In the genomic region with DNA sequence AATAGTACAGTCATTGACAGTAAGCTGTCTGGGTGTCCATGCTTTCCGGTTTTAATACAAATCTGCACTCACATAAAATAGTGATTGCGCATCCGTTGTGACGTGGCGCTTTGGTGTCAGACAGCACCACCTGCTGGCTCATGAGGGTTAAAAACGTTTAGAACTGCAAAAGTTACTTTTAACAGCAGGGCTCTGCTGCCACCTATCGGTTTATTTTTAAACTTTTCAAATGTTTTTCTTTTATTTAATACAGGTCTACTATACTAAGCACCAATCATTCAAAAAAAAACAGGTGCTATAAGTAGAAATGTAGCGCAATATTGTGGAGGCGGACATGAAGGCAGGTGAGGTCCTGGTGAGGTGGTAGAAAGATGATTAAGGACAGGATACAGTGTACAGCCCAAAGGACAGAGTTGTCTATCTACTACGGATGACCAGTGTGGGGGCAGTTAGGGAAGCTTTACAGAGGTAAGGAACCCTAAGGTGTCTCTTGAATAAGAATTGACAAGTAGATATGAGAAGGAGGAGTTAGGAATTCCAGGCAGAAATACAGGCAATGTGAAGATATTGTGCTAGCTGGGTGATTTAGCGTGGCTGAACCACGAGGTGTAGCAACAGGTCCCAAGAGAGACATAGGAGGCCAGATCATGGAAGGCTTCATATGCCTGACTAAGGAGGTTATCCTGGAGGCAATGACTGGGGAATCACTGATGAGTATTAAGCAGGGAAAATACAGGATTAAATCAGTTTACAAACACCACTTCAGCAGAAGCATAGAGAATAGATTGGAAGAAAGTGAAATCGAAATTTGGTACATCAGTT, we compare ENCODE assay signal across 8 cellular contexts.
DNase-seq lines count a peak whose midpoint lies in the region; ATAC-seq and TF ChIP-seq lines count a peak whose summit lies in the region.

No MANE protein-coding gene starts in this region.

- no peaks in the 10 kb centered on the region for H3K9me3 ChIP-seq in T-helper 17 cell (ENCODE audit: control insufficient read depth, low read length, poor library complexity, severe bottlenecking)

- peaks cover 6% of the 10 kb centered on the region for H3K4me1 Mint-ChIP-seq in T-helper 17 cell

- peak; percentile 82 for ATAC-seq in HG02678 (IDR thresholded peaks at IDR 0.05; ENCODE audit: unreplicated experiment)
- ATAC-seq in T-helper 17 cell, result peak; percentile 97
- peak; percentile 75 for ATAC-seq in left ventricle myocardium superior
- ATAC-seq in sciatic nerve, result peak; percentile 80
- ATAC-seq in HG03571 (IDR thresholded peaks at IDR 0.05; ENCODE audit: unreplicated experiment), result no peak

- H3K4me3 Mint-ChIP-seq in T-helper 17 cell, result peak overlapping the region; percentile 19

- H3K27ac Mint-ChIP-seq in T-helper 17 cell, result no peak overlapping the region

- peak; percentile 86 for TF ChIP-seq CTCF in GM12865 (IDR thresholded peaks at IDR 0.05; ENCODE audit: insufficient read depth, low read depth, low read length, missing control alignments)

- peaks cover under 1% of the 10 kb centered on the region for H3K36me3 Mint-ChIP-seq in T-helper 17 cell (ENCODE audit: low read depth)

- peak; percentile 91 for DNase-seq in GM12865 (ENCODE audit: low read depth)
- peak; percentile 96 for DNase-seq in NCI-H1694 (lab: John Stamatoyannopoulos, UW)
- DNase-seq in T-helper 17 cell, result peak; percentile 50 to 65 (median 53)
- peak; percentile 62 for DNase-seq in amniotic stem cell (lab: John Stamatoyannopoulos, UW)
- peak; percentile 64 for DNase-seq in left ventricle myocardium superior
- DNase-seq in sciatic nerve (ENCODE audit: low spot score), result peak; percentile 81

- intact Hi-C loops in left ventricle myocardium superior (cut with micrococcal nuclease) (loop anchor here (5.0 kb wide), 1 partner anchor 715 kb away; no protein-coding TSS in a partner anchor), sciatic nerve (cut with DNase I) (no loop called here)

- no peak overlapping the region for H3K4me3 ChIP-seq in GM12865 (ENCODE audit: low read depth, low read length)

- H3K27me3 Mint-ChIP-seq in T-helper 17 cell, result peaks cover 35% of the 10 kb centered on the region
